ENCODE assay signal across 14 cellular contexts in the genomic region with DNA sequence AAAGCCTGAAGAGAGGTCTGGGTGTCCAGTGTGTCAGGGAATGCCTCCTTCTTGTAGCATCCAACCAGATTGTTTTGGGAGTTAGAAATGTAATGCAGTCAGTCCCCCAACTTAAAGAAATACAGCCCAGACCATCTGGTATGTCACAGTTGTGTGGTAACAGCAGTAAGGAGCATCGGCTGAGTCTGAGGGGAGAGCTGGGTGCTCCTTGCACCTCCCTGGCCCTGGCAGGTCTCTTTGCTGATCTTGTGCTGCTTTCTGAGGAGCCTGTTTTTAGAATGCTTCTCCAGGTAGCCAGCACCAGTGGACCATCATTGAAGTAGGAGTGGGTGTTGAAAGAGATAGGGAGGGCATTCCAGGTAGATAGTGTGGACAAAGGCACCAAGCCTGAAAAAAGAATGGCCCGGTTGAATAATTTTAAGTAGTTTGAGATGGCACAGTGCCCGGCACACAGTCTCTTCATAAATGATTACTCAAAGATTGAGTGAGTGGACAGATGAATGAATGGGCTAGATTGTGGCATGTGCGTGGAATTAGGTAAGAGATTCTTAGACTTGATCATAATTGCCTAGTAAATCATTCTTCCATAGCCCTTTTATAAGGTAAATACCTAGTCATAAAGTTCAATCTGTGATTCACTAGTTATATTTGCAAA. TPM values are rescaled to one million over a fixed set of nuclear protein-coding genes. Genes with fewer than 3 reads are reported as not detected.
DNase-seq lines count a peak whose midpoint lies in the region; ATAC-seq, FAIRE-seq and TF ChIP-seq lines count a peak whose summit lies in the region.
"Had no signal": no experiment of that assay in that cellular context is flagged by ENCODE, and none has a peak within 500 bp of the region (broad histone marks: within the 10 kb centered on the region; RNA-seq: fewer than 3 reads in every experiment).

No MANE protein-coding gene starts in this region.

- H3K9ac ChIP-seq in astrocyte (ENCODE audit: low read length) = peak overlapping the region; percentile 60

- H3K36me3 ChIP-seq in astrocyte (ENCODE audit: insufficient read depth, low read length) (no peaks in the 10 kb centered on the region), adrenal gland (replicated peaks in 1 of 2) (no peaks in the 10 kb centered on the region)
- H3K36me3 ChIP-seq: tibial artery had no signal

- H3K27me3 ChIP-seq in astrocyte (ENCODE audit: insufficient read depth, low read length) (no peaks in the 10 kb centered on the region), adrenal gland (no peaks in the 10 kb centered on the region)
- H3K27me3 ChIP-seq: tibial artery had no signal

- peaks cover 98% of the 10 kb centered on the region for H3K79me2 ChIP-seq in astrocyte (ENCODE audit: insufficient read depth, low read length)

- H3K9me3 ChIP-seq in astrocyte (ENCODE audit: insufficient read depth, low read depth, low read length) = no peaks in the 10 kb centered on the region
- no peaks in the 10 kb centered on the region for H3K9me3 ChIP-seq in adrenal gland (replicated peaks in 1 of 3)
- H3K9me3 ChIP-seq: tibial artery had no signal

- H3K4me2 ChIP-seq in astrocyte (ENCODE audit: low read length) = peak overlapping the region; percentile 77

- H3K4me1 Mint-ChIP-seq in astrocyte (ENCODE audit: low read depth, unreplicated experiment) = peaks cover 41% of the 10 kb centered on the region

- H3K27ac Mint-ChIP-seq in astrocyte (ENCODE audit: unreplicated experiment) = no peak overlapping the region
- H3K27ac Mint-ChIP-seq: activated CD8-positive, alpha-beta T cell treated with anti-CD3 and anti-CD28 coated beads, Interleukin-2, amount 10 ng/mL, durations not matched to agents 7 days and 5 days; effector memory CD8-positive, alpha-beta T cell had no signal

- H3K27ac ChIP-seq in astrocyte (ENCODE audit: low read depth, low read length) (peak overlapping the region; percentile 81), adrenal gland (no peak overlapping the region)
- H3K27ac ChIP-seq: tibial artery had no signal

- H3K4me1 ChIP-seq in astrocyte (ENCODE audit: insufficient read depth, low read length) (peaks cover 36% of the 10 kb centered on the region), adrenal gland (replicated peaks in 1 of 2) (peaks cover 16 to 20% of the 10 kb centered on the region in 2 donors)

- no peak for FAIRE-seq in astrocyte (lab: Jason Lieb, UNC)

- H3K4me3 ChIP-seq in LNCaP clone FGC (ENCODE audit: low read depth, low read length) (no peak overlapping the region), astrocyte (ENCODE audit: insufficient read depth, low read depth, low read length) (no peak overlapping the region), adrenal gland (no peak overlapping the region)
- H3K4me3 ChIP-seq: tibial artery had no signal

- TF ChIP-seq POLR2A in adrenal gland (IDR thresholded peaks at IDR 0.05) = no peak

- DNase-seq in DMS 273 (lab: John Stamatoyannopoulos, UW; ENCODE audit: unreplicated experiment) (peak; percentile 64), LNCaP clone FGC (ENCODE audit: low read depth) (peak; percentile 90), astrocyte (ENCODE audit: low read depth) (peak; percentile 62), mucosa of gallbladder (ENCODE audit: low spot score) (peak; percentile 14), NOMO-1 treated with DMSO at 0.1 percent for 48 hours (lab: John Stamatoyannopoulos, UW; ENCODE audit: unreplicated experiment) (no peak), adrenal gland (no peak)
- DNase-seq in activated CD4-positive, alpha-beta T cell treated with anti-CD3 and anti-CD28 coated beads for 4 hours = no peak
- DNase-seq: activated CD8-positive, alpha-beta T cell treated with anti-CD3 and anti-CD28 coated beads, Interleukin-2, amount 10 ng/mL, durations not matched to agents 7 days and 5 days; DND-41; effector memory CD8-positive, alpha-beta T cell; NCI-H187; nucleus accumbens; tibial artery had no signal

- H4K20me1 ChIP-seq in astrocyte (ENCODE audit: insufficient read depth, low read length) = peaks cover 70% of the 10 kb centered on the region

- H3K27me3 Mint-ChIP-seq in astrocyte (ENCODE audit: low read depth, unreplicated experiment) = no peaks in the 10 kb centered on the region

- intact Hi-C loops in adrenal gland (cut with DNase I) = loop anchor here in 1 of 2 donors (10.0 kb wide), 1 partner anchor 45 kb away; a partner anchor contains a TSS

- peaks cover 9% of the 10 kb centered on the region for H3K36me3 Mint-ChIP-seq in astrocyte (ENCODE audit: low read depth, unreplicated experiment)

- TF ChIP-seq CTCF in LNCaP clone FGC (IDR thresholded peaks at IDR 0.05; ENCODE audit: control insufficient read depth, extremely low read depth, insufficient read depth) = no peak
- no peak for TF ChIP-seq CTCF in astrocyte (IDR thresholded peaks at IDR 0.05; ENCODE audit: insufficient read depth, low read depth, low read length)
- no peak for TF ChIP-seq CTCF in adrenal gland (IDR thresholded peaks at IDR 0.05)

- no peaks in the 10 kb centered on the region for H3K9me3 Mint-ChIP-seq in astrocyte (ENCODE audit: unreplicated experiment)

- ATAC-seq in GM21737 (IDR thresholded peaks at IDR 0.05; ENCODE audit: unreplicated experiment) = no peak
- ATAC-seq: activated CD8-positive, alpha-beta T cell treated with anti-CD3 and anti-CD28 coated beads, Interleukin-2, amount 10 ng/mL, durations not matched to agents 7 days and 5 days; effector memory CD8-positive, alpha-beta T cell had no signal

- no peak overlapping the region for H3K4me3 Mint-ChIP-seq in astrocyte (ENCODE audit: unreplicated experiment)
- H3K4me3 Mint-ChIP-seq: activated CD8-positive, alpha-beta T cell treated with anti-CD3 and anti-CD28 coated beads, Interleukin-2, amount 10 ng/mL, durations not matched to agents 7 days and 5 days; effector memory CD8-positive, alpha-beta T cell had no signal

- no peak overlapping the region for H2AFZ ChIP-seq in astrocyte (ENCODE audit: low read depth, low read length)

- 66 to 72% (median 69%) methylated on average over 4 of the region's 4 CpGs for WGBS in adrenal gland, 4 donors

RNA-seq across cellular contexts. Expression of a gene that starts 46.5 kb away (rescaled TPM):
- total RNA-seq in astrocyte (270 and 284 TPM in 2 replicates), mucosa of gallbladder (140 TPM), adrenal gland (100 to 1,000 TPM in 2 of 8 donors, 10 to 100 TPM in 6; 65.3 to 110 (median 82.8) TPM)
- 10 to 100 TPM; 12.3 to 49.8 (median 17.5) TPM for polyA plus RNA-seq in adrenal gland
- total RNA-seq: activated CD8-positive, alpha-beta T cell treated with anti-CD3 and anti-CD28 coated beads, Interleukin-2, amount 10 ng/mL, durations not matched to agents 7 days and 5 days had no signal

Comparison
In these comparisons a context has a peak if more than half of its experiments do, and no peak if none do; other contexts are left out.
1. DNase-seq: peak in DMS 273 (single experiment), LNCaP clone FGC (single experiment), astrocyte (single experiment) and mucosa of gallbladder (single experiment); none in NOMO-1 treated with DMSO at 0.1 percent for 48 hours (single experiment), activated CD4-positive, alpha-beta T cell treated with anti-CD3 and anti-CD28 coated beads for 4 hours (0 of 2) and adrenal gland (0 of 7).